In the genomic region with DNA sequence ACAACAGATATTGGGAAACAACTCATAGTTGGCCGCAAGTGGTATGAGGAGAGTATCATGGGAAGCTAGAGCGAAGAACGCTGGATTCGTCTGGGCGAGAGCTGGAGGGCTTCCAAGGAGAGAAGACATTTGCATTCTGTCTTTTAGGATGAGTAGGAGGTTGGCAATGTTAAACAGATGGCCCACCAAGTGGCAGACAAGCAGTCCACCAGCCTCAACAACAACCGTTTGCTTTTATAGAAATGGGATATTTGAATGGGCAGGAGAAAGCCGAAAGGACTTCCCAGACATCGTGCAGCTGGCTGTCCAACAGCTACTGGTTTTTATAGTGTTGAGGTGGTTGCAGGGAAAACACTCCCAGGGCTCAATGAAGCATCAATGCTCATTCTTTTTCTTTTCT, we compare ENCODE assay signal across 16 cellular contexts.
"Had no signal": no experiment of that assay in that cellular context is flagged by ENCODE, and none has a peak within 500 bp of the region (broad histone marks: within the 10 kb centered on the region; RNA-seq: fewer than 3 reads in every experiment).

No MANE protein-coding gene starts in this region.

- H3K36me3 Mint-ChIP-seq: activated naive CD4-positive, alpha-beta T cell treated with anti-CD3 and anti-CD28 coated beads, Interleukin-2, amount 10 ng/mL, durations not matched to agents 7 days and 5 days; natural killer cell had no signal

- H3K27ac Mint-ChIP-seq: activated CD4-positive, alpha-beta T cell treated with anti-CD3 and anti-CD28 coated beads, Interleukin-2, amount 10 ng/mL, durations not matched to agents 24 days and 14 days; activated CD8-positive, alpha-beta T cell treated with anti-CD3 and anti-CD28 coated beads, Interleukin-2, amount 10 ng/mL, durations not matched to agents 7 days and 5 days; activated naive CD4-positive, alpha-beta T cell treated with anti-CD3 and anti-CD28 coated beads, Interleukin-2, amount 10 ng/mL, durations not matched to agents 7 days and 5 days; activated naive CD8-positive, alpha-beta T cell treated with anti-CD3 and anti-CD28 coated beads, Interleukin-2, amount 50 U/mL, for 24 hours; activated T-cell treated with anti-CD3 and anti-CD28 coated beads, Interleukin-2, amount 50 U/mL, for 24 hours; natural killer cell had no signal

- H3K4me3 Mint-ChIP-seq: activated CD4-positive, alpha-beta T cell treated with anti-CD3 and anti-CD28 coated beads, Interleukin-2, amount 10 ng/mL, durations not matched to agents 24 days and 14 days; activated CD8-positive, alpha-beta T cell treated with anti-CD3 and anti-CD28 coated beads, Interleukin-2, amount 10 ng/mL, durations not matched to agents 7 days and 5 days; activated naive CD4-positive, alpha-beta T cell treated with anti-CD3 and anti-CD28 coated beads, Interleukin-2, amount 10 ng/mL, durations not matched to agents 7 days and 5 days; activated naive CD8-positive, alpha-beta T cell treated with anti-CD3 and anti-CD28 coated beads, Interleukin-2, amount 50 U/mL, for 24 hours; activated T-cell treated with anti-CD3 and anti-CD28 coated beads, Interleukin-2, amount 50 U/mL, for 24 hours; central memory CD8-positive, alpha-beta T cell; natural killer cell had no signal

- H3K27me3 Mint-ChIP-seq: activated T-cell treated with anti-CD3 and anti-CD28 coated beads, Interleukin-2, amount 50 U/mL, for 24 hours had no signal

- DNase-seq: activated CD4-positive, alpha-beta T cell treated with anti-CD3 and anti-CD28 coated beads, Interleukin-2, amount 10 ng/mL, durations not matched to agents 24 days and 14 days; activated CD8-positive, alpha-beta T cell treated with anti-CD3 and anti-CD28 coated beads, Interleukin-2, amount 10 ng/mL, durations not matched to agents 7 days and 5 days; activated naive CD4-positive, alpha-beta T cell treated with anti-CD3 and anti-CD28 coated beads, Interleukin-2, amount 10 ng/mL, durations not matched to agents 7 days and 5 days; activated naive CD8-positive, alpha-beta T cell treated with anti-CD3 and anti-CD28 coated beads, Interleukin-2, amount 50 U/mL, for 24 hours; activated T-cell treated with anti-CD3 and anti-CD28 coated beads, Interleukin-2, amount 50 U/mL, for 24 hours; brain microvascular endothelial cell; effector CD4-positive, alpha-beta T cell; head of caudate nucleus; left ventricle myocardium superior; mucosa of descending colon; natural killer cell; stimulated activated CD4-positive, alpha-beta T cell treated with anti-CD3 and anti-CD28 coated beads, Interleukin-1b, Interleukin-23, amount 100 ng/mL, for 48 hours; stimulated activated CD8-positive, alpha-beta memory T cell treated with anti-CD3 and anti-CD28 coated beads, Interleukin-4, amount 100 ng/mL, for 48 hours; stimulated activated naive CD4-positive, alpha-beta T cell; T1000 had no signal

- ATAC-seq: activated CD8-positive, alpha-beta T cell treated with anti-CD3 and anti-CD28 coated beads, Interleukin-2, amount 10 ng/mL, durations not matched to agents 7 days and 5 days; activated naive CD8-positive, alpha-beta T cell treated with anti-CD3 and anti-CD28 coated beads, Interleukin-2, amount 50 U/mL, for 24 hours; left ventricle myocardium superior; mucosa of descending colon; natural killer cell had no signal

- H3K9me3 Mint-ChIP-seq: activated CD4-positive, alpha-beta T cell treated with anti-CD3 and anti-CD28 coated beads, Interleukin-2, amount 10 ng/mL, durations not matched to agents 24 days and 14 days; activated naive CD4-positive, alpha-beta T cell treated with anti-CD3 and anti-CD28 coated beads, Interleukin-2, amount 10 ng/mL, durations not matched to agents 7 days and 5 days; activated naive CD8-positive, alpha-beta T cell treated with anti-CD3 and anti-CD28 coated beads, Interleukin-2, amount 50 U/mL, for 24 hours; activated T-cell treated with anti-CD3 and anti-CD28 coated beads, Interleukin-2, amount 50 U/mL, for 24 hours; central memory CD8-positive, alpha-beta T cell; natural killer cell had no signal

- H3K4me1 Mint-ChIP-seq: activated CD4-positive, alpha-beta T cell treated with anti-CD3 and anti-CD28 coated beads, Interleukin-2, amount 10 ng/mL, durations not matched to agents 24 days and 14 days; activated naive CD4-positive, alpha-beta T cell treated with anti-CD3 and anti-CD28 coated beads, Interleukin-2, amount 10 ng/mL, durations not matched to agents 7 days and 5 days; activated naive CD8-positive, alpha-beta T cell treated with anti-CD3 and anti-CD28 coated beads, Interleukin-2, amount 50 U/mL, for 24 hours; central memory CD8-positive, alpha-beta T cell; natural killer cell had no signal
